In the genomic region with DNA sequence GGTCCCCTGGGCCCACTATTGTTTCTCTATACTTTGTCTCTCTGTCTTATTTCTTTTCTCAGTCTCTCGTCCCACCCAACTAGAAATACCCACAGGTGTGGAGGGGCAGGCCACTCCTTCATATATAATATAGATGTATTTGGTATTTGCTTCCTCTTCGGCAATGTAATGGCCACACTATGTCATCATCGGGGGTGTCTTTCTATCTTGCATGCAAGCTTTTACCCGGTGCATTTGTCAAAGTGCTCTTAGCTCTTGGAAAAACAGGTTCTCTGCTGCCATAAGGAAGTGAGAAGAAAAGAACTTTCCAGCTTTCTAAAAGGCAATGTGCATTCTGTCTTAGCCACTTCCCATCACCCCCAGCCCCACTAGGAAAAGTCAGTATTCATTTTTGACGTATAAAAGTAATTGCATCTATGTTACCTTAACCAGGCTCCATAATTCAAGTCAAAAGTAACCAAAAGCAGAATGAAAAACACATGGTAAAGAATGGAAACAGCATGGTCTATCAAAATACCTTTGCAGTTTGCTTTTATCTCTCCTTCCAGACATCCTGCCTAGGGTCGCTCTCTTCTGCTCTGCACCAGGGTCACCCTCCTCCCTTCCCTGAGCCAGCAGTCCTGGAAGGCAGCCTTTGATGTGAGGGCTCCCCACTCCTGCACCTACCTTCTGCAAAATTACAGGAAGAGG, we compare ENCODE assay signal across 22 cellular contexts. TPM values are rescaled to one million over a fixed set of nuclear protein-coding genes. Genes with fewer than 3 reads are reported as not detected.
DNase-seq lines count a peak whose midpoint lies in the region; ATAC-seq and TF ChIP-seq lines count a peak whose summit lies in the region.
"Had no signal": no experiment of that assay in that cellular context is flagged by ENCODE, and none has a peak within 500 bp of the region (broad histone marks: within the 10 kb centered on the region; RNA-seq: fewer than 3 reads in every experiment).

No MANE protein-coding gene starts in this region.

- H3K27me3 ChIP-seq in left ventricle myocardium inferior (ENCODE audit: low read depth), result no peaks in the 10 kb centered on the region
- H3K27me3 ChIP-seq: esophagus squamous epithelium, neural progenitor cell had no signal

- H3K4me3 Mint-ChIP-seq in activated naive CD4-positive, alpha-beta T cell treated with anti-CD3 and anti-CD28 coated beads, Interleukin-2, amount 50 U/mL, for 24 hours, result peak overlapping the region; percentile 37
- no peak overlapping the region for H3K4me3 Mint-ChIP-seq in activated naive CD4-positive, alpha-beta T cell treated with anti-CD3 and anti-CD28 coated beads, Interleukin-2, amount 10 ng/mL, durations not matched to agents 7 days and 5 days
- H3K4me3 Mint-ChIP-seq in activated T-helper 17 cell treated with anti-CD3 and anti-CD28 coated beads, Interleukin-2, amount 50 U/mL, for 72 hours, result peak overlapping the region; percentile 32
- H3K4me3 Mint-ChIP-seq in stimulated activated effector memory CD8-positive, alpha-beta T cell treated with anti-CD3 and anti-CD28 coated beads, Interleukin-12 subunit alpha, Interleukin-12 subunit beta, amount 100 ng/mL, for 72 hours, result peak overlapping the region; percentile 13
- H3K4me3 Mint-ChIP-seq: dendritic cell treated with granulocyte-macrophage colony-stimulating factor and Interleukin-4, amounts not matched to agents 40 ng/mL and 50 ng/mL, for 4 days; memory B cell; neural progenitor cell had no signal

- CTCF ChIA-PET in activated naive CD4-positive, alpha-beta T cell treated with anti-CD3 and anti-CD28 coated beads, Interleukin-2, amount 10 ng/mL, durations not matched to agents 7 days and 5 days (lab: Charles Lee), result no interaction called here

- H3K27ac ChIP-seq in left ventricle myocardium inferior (replicated peaks), result peak overlapping the region; percentile 94
- H3K27ac ChIP-seq: C4-2B, neural progenitor cell had no signal

- peak overlapping the region; percentile 7 for H3K4me3 ChIP-seq in left ventricle myocardium inferior
- H3K4me3 ChIP-seq: esophagus squamous epithelium, neural progenitor cell had no signal

- in situ Hi-C loops in ACHN (cut with HindIII; ENCODE audit: low pct_ligation_motif_present, low pct_unique_long_range_greater_than_20kb, low sequenced_read_pairs), result no loop called here

- H3K9me3 ChIP-seq in left ventricle myocardium inferior (replicated peaks), result no peaks in the 10 kb centered on the region
- H3K9me3 ChIP-seq: esophagus squamous epithelium had no signal

- no peaks in the 10 kb centered on the region for H3K36me3 ChIP-seq in left ventricle myocardium inferior
- H3K36me3 ChIP-seq: esophagus squamous epithelium, neural progenitor cell had no signal

- no peak for ATAC-seq in activated T-helper 17 cell treated with anti-CD3 and anti-CD28 coated beads, Interleukin-2, amount 50 U/mL, for 72 hours (replicated peaks)
- ATAC-seq in stimulated activated effector memory CD8-positive, alpha-beta T cell treated with anti-CD3 and anti-CD28 coated beads, Interleukin-12 subunit alpha, Interleukin-12 subunit beta, amount 100 ng/mL, for 72 hours, result no peak
- ATAC-seq in HG03159 (IDR thresholded peaks at IDR 0.05; ENCODE audit: unreplicated experiment), result no peak

- intact Hi-C loops in left ventricle myocardium inferior (cut with micrococcal nuclease), result no loop called here

- no peaks in the 10 kb centered on the region for H3K9me3 Mint-ChIP-seq in activated naive CD4-positive, alpha-beta T cell treated with anti-CD3 and anti-CD28 coated beads, Interleukin-2, amount 50 U/mL, for 24 hours
- no peaks in the 10 kb centered on the region for H3K9me3 Mint-ChIP-seq in activated naive CD4-positive, alpha-beta T cell treated with anti-CD3 and anti-CD28 coated beads, Interleukin-2, amount 10 ng/mL, durations not matched to agents 7 days and 5 days
- peaks cover under 1% of the 10 kb centered on the region for H3K9me3 Mint-ChIP-seq in activated T-helper 17 cell treated with anti-CD3 and anti-CD28 coated beads, Interleukin-2, amount 50 U/mL, for 72 hours
- H3K9me3 Mint-ChIP-seq in stimulated activated effector memory CD8-positive, alpha-beta T cell treated with anti-CD3 and anti-CD28 coated beads, Interleukin-12 subunit alpha, Interleukin-12 subunit beta, amount 100 ng/mL, for 72 hours, result no peaks in the 10 kb centered on the region
- H3K9me3 Mint-ChIP-seq: dendritic cell treated with granulocyte-macrophage colony-stimulating factor and Interleukin-4, amounts not matched to agents 40 ng/mL and 50 ng/mL, for 4 days had no signal

- no peak for TF ChIP-seq CTCF in left ventricle myocardium inferior (IDR thresholded peaks at IDR 0.05; ENCODE audit: borderline replicate concordance)

- no peaks in the 10 kb centered on the region for H3K36me3 Mint-ChIP-seq in activated naive CD4-positive, alpha-beta T cell treated with anti-CD3 and anti-CD28 coated beads, Interleukin-2, amount 50 U/mL, for 24 hours
- no peaks in the 10 kb centered on the region for H3K36me3 Mint-ChIP-seq in activated naive CD4-positive, alpha-beta T cell treated with anti-CD3 and anti-CD28 coated beads, Interleukin-2, amount 10 ng/mL, durations not matched to agents 7 days and 5 days
- no peaks in the 10 kb centered on the region for H3K36me3 Mint-ChIP-seq in activated T-helper 17 cell treated with anti-CD3 and anti-CD28 coated beads, Interleukin-2, amount 50 U/mL, for 72 hours (ENCODE audit: low read depth)
- no peaks in the 10 kb centered on the region for H3K36me3 Mint-ChIP-seq in stimulated activated effector memory CD8-positive, alpha-beta T cell treated with anti-CD3 and anti-CD28 coated beads, Interleukin-12 subunit alpha, Interleukin-12 subunit beta, amount 100 ng/mL, for 72 hours
- H3K36me3 Mint-ChIP-seq: memory B cell, neural progenitor cell had no signal

- peaks cover 20% of the 10 kb centered on the region for H3K4me1 Mint-ChIP-seq in activated naive CD4-positive, alpha-beta T cell treated with anti-CD3 and anti-CD28 coated beads, Interleukin-2, amount 50 U/mL, for 24 hours
- H3K4me1 Mint-ChIP-seq in activated naive CD4-positive, alpha-beta T cell treated with anti-CD3 and anti-CD28 coated beads, Interleukin-2, amount 10 ng/mL, durations not matched to agents 7 days and 5 days, result peaks cover 17% of the 10 kb centered on the region
- peaks cover 10% of the 10 kb centered on the region for H3K4me1 Mint-ChIP-seq in activated T-helper 17 cell treated with anti-CD3 and anti-CD28 coated beads, Interleukin-2, amount 50 U/mL, for 72 hours
- peaks cover 11% of the 10 kb centered on the region for H3K4me1 Mint-ChIP-seq in stimulated activated effector memory CD8-positive, alpha-beta T cell treated with anti-CD3 and anti-CD28 coated beads, Interleukin-12 subunit alpha, Interleukin-12 subunit beta, amount 100 ng/mL, for 72 hours
- H3K4me1 Mint-ChIP-seq: memory B cell had no signal

- no peak overlapping the region for H3K27ac Mint-ChIP-seq in activated naive CD4-positive, alpha-beta T cell treated with anti-CD3 and anti-CD28 coated beads, Interleukin-2, amount 50 U/mL, for 24 hours
- no peak overlapping the region for H3K27ac Mint-ChIP-seq in activated naive CD4-positive, alpha-beta T cell treated with anti-CD3 and anti-CD28 coated beads, Interleukin-2, amount 10 ng/mL, durations not matched to agents 7 days and 5 days
- H3K27ac Mint-ChIP-seq in activated T-helper 17 cell treated with anti-CD3 and anti-CD28 coated beads, Interleukin-2, amount 50 U/mL, for 72 hours, result no peak overlapping the region
- H3K27ac Mint-ChIP-seq in stimulated activated effector memory CD8-positive, alpha-beta T cell treated with anti-CD3 and anti-CD28 coated beads, Interleukin-12 subunit alpha, Interleukin-12 subunit beta, amount 100 ng/mL, for 72 hours, result no peak overlapping the region
- H3K27ac Mint-ChIP-seq: dendritic cell treated with granulocyte-macrophage colony-stimulating factor and Interleukin-4, amounts not matched to agents 40 ng/mL and 50 ng/mL, for 4 days; memory B cell had no signal

- no peaks in the 10 kb centered on the region for H3K27me3 Mint-ChIP-seq in activated naive CD4-positive, alpha-beta T cell treated with anti-CD3 and anti-CD28 coated beads, Interleukin-2, amount 50 U/mL, for 24 hours
- peaks cover 28% of the 10 kb centered on the region for H3K27me3 Mint-ChIP-seq in activated naive CD4-positive, alpha-beta T cell treated with anti-CD3 and anti-CD28 coated beads, Interleukin-2, amount 10 ng/mL, durations not matched to agents 7 days and 5 days
- H3K27me3 Mint-ChIP-seq in activated T-helper 17 cell treated with anti-CD3 and anti-CD28 coated beads, Interleukin-2, amount 50 U/mL, for 72 hours, result peaks cover 22% of the 10 kb centered on the region

- DNase-seq in activated naive CD4-positive, alpha-beta T cell treated with anti-CD3 and anti-CD28 coated beads, Interleukin-2, amount 10 ng/mL, durations not matched to agents 7 days and 5 days, result no peak
- DNase-seq in left ventricle myocardium inferior (no peak), NCI-H187 (lab: John Stamatoyannopoulos, UW) (no peak), ACHN (no peak)
- no peak for DNase-seq in stimulated activated effector memory CD8-positive, alpha-beta T cell treated with anti-CD3 and anti-CD28 coated beads, Interleukin-12 subunit alpha, Interleukin-12 subunit beta, amount 100 ng/mL, for 72 hours (ENCODE audit: low spot score in 2 of 2)
- DNase-seq: activated CD4-positive, CD25-positive, alpha-beta regulatory T cell; activated effector memory CD4-positive, alpha-beta T cell treated with Interleukin-2 at 50 U/mL for 16 hours; DMS53; esophagus squamous epithelium; GOT3; islet precursor cell; KG1; NCI-H1105; stimulated activated naive CD4-positive, alpha-beta T cell treated with Interleukin-2 at 50 U/mL for 16 hours; SW 1271 had no signal

- H3K4me1 ChIP-seq in left ventricle myocardium inferior, result peaks cover 66% of the 10 kb centered on the region

RNA-seq across cellular contexts. Expression of a gene that starts 27.2 kb away (rescaled TPM):
- total RNA-seq in activated T-helper 17 cell treated with anti-CD3 and anti-CD28 coated beads, Interleukin-2, amount 50 U/mL, for 72 hours, result 1 to 10 TPM; 2.2 to 2.3 TPM
- 2,742 TPM for total RNA-seq in left ventricle myocardium inferior

Comparison
In these comparisons a context has a peak if more than half of its experiments do, and no peak if none do; other contexts are left out.
1. RNA of a gene that starts 27.2 kb away (total RNA-seq): 2,742 TPM in left ventricle myocardium inferior (single experiment); 2.2 to 2.3 TPM in activated T-helper 17 cell treated with anti-CD3 and anti-CD28 coated beads, Interleukin-2, amount 50 U/mL, for 72 hours; every median in the first group is over 100 times any median in the second.